Comparison of ENCODE assay signal across 11 cellular contexts in genomic region chr1:22814176-22815042, GRCh38.
DNase-seq lines count a peak whose midpoint lies in the region; ATAC-seq and TF ChIP-seq lines count a peak whose summit lies in the region.
"Had no signal": no experiment of that assay in that cellular context is flagged by ENCODE, and none has a peak within 500 bp of the region (broad histone marks: within the 10 kb centered on the region; RNA-seq: fewer than 3 reads in every experiment).

No MANE protein-coding gene starts in this region.

- H3K36me3 ChIP-seq in mesenchymal stem cell (ENCODE audit: control insufficient read depth in 1 of 2, insufficient read depth in 2 of 2, low read depth in 1 of 2, low read length in 2 of 2), result peaks cover 0 to 58% of the 10 kb centered on the region in 2 experiments
- H3K36me3 ChIP-seq in vagina, result no peaks in the 10 kb centered on the region
- H3K36me3 ChIP-seq: HAP-1, right atrium auricular region had no signal

- H2BK5ac ChIP-seq in mesenchymal stem cell (ENCODE audit: low read depth, low read length, poor library complexity, severe bottlenecking), result no peak overlapping the region

- intact Hi-C loops in right cardiac atrium (cut with DNase I), result no loop called here
- intact Hi-C loops in Right ventricle myocardium superior (cut with DNase I), result no loop called here
- intact Hi-C loops in vagina (cut with DNase I), result loop anchor here (5.0 kb wide), 1 partner anchor 492 kb away; no protein-coding TSS in a partner anchor
- intact Hi-C loops in activated T-helper 2 cell treated with anti-CD3 and anti-CD28 coated beads, Interferon-gamma antibody, Interleukin-2, Interleukin-4, amounts not matched to agents 10 μg/mL and 5 μg/mL and 100 μg/mL, durations not matched to agents 14 hours and 24 hours and 36 hours (cut with micrococcal nuclease), result no loop called here

- H3K9me3 Mint-ChIP-seq in activated T-helper 2 cell treated with anti-CD3 and anti-CD28 coated beads, Interferon-gamma antibody, Interleukin-2, Interleukin-4, amounts not matched to agents 10 μg/mL and 5 μg/mL and 100 μg/mL, durations not matched to agents 14 hours and 24 hours and 36 hours, result no peaks in the 10 kb centered on the region

- no peak overlapping the region for H2BK15ac ChIP-seq in mesenchymal stem cell (ENCODE audit: low read depth, poor library complexity, severe bottlenecking)

- H3K4me1 Mint-ChIP-seq in activated T-helper 2 cell treated with anti-CD3 and anti-CD28 coated beads, Interferon-gamma antibody, Interleukin-2, Interleukin-4, amounts not matched to agents 10 μg/mL and 5 μg/mL and 100 μg/mL, durations not matched to agents 14 hours and 24 hours and 36 hours (ENCODE audit: low read depth), result no peaks in the 10 kb centered on the region

- no peak overlapping the region for H3K4me3 Mint-ChIP-seq in activated T-helper 2 cell treated with anti-CD3 and anti-CD28 coated beads, Interferon-gamma antibody, Interleukin-2, Interleukin-4, amounts not matched to agents 10 μg/mL and 5 μg/mL and 100 μg/mL, durations not matched to agents 14 hours and 24 hours and 36 hours (ENCODE audit: low read depth)

- H3K36me3 Mint-ChIP-seq in activated T-helper 2 cell treated with anti-CD3 and anti-CD28 coated beads, Interferon-gamma antibody, Interleukin-2, Interleukin-4, amounts not matched to agents 10 μg/mL and 5 μg/mL and 100 μg/mL, durations not matched to agents 14 hours and 24 hours and 36 hours (ENCODE audit: low read depth), result no peaks in the 10 kb centered on the region

- no peak overlapping the region for H3K27ac Mint-ChIP-seq in activated T-helper 2 cell treated with anti-CD3 and anti-CD28 coated beads, Interferon-gamma antibody, Interleukin-2, Interleukin-4, amounts not matched to agents 10 μg/mL and 5 μg/mL and 100 μg/mL, durations not matched to agents 14 hours and 24 hours and 36 hours

- no peaks in the 10 kb centered on the region for H3K4me1 ChIP-seq in right cardiac atrium (ENCODE audit: control insufficient read depth, insufficient read depth, low read length)
- H3K4me1 ChIP-seq in mesenchymal stem cell (ENCODE audit: control insufficient read depth, insufficient read depth, low read depth, low read length), result peaks cover 12% of the 10 kb centered on the region
- H3K4me1 ChIP-seq in vagina, result peaks cover 28% of the 10 kb centered on the region
- H3K4me1 ChIP-seq: HAP-1, right atrium auricular region had no signal

- H3K4me2 ChIP-seq in mesenchymal stem cell (ENCODE audit: low read length, poor library complexity, severe bottlenecking), result no peak overlapping the region

- in situ Hi-C loops in astrocyte of the spinal cord (cut with HindIII; ENCODE audit: low sequenced_read_pairs), result no loop called here

- no peak overlapping the region for H2AK5ac ChIP-seq in mesenchymal stem cell (ENCODE audit: low read length, severe bottlenecking)

- H4K91ac ChIP-seq in mesenchymal stem cell (ENCODE audit: low read length), result peak overlapping the region; percentile 22

- TF ChIP-seq CTCF in astrocyte of the spinal cord (IDR thresholded peaks at IDR 0.05; ENCODE audit: low read depth, low read length) (no peak), vagina (IDR thresholded peaks at IDR 0.05) (no peak)

- H3K27me3 ChIP-seq in right cardiac atrium (ENCODE audit: control insufficient read depth, insufficient read depth) (no peaks in the 10 kb centered on the region), mesenchymal stem cell (ENCODE audit: control insufficient read depth in 1 of 2, insufficient read depth in 1 of 2, low read length in 2 of 2) (peaks cover 0 to 8% of the 10 kb centered on the region in 2 experiments), vagina (no peaks in the 10 kb centered on the region)
- H3K27me3 ChIP-seq: right atrium auricular region had no signal

- no peak overlapping the region for H3K18ac ChIP-seq in mesenchymal stem cell (ENCODE audit: low read depth in 1 of 2, low read length in 2 of 2)

- TF ChIP-seq POLR2A in vagina (IDR thresholded peaks at IDR 0.05), result no peak

- H3K27ac ChIP-seq in right cardiac atrium (ENCODE audit: low read length), result no peak overlapping the region
- H3K27ac ChIP-seq in mesenchymal stem cell (ENCODE audit: low read length, poor library complexity, severe bottlenecking), result no peak overlapping the region
- H3K27ac ChIP-seq in vagina, result peak overlapping the region; percentile 54
- H3K27ac ChIP-seq: right atrium auricular region had no signal

- no peak overlapping the region for H4K8ac ChIP-seq in mesenchymal stem cell (ENCODE audit: low read length)

- no peaks in the 10 kb centered on the region for H3K27me3 Mint-ChIP-seq in activated T-helper 2 cell treated with anti-CD3 and anti-CD28 coated beads, Interferon-gamma antibody, Interleukin-2, Interleukin-4, amounts not matched to agents 10 μg/mL and 5 μg/mL and 100 μg/mL, durations not matched to agents 14 hours and 24 hours and 36 hours (ENCODE audit: low read depth)

- peaks cover 60% of the 10 kb centered on the region for H3K79me1 ChIP-seq in mesenchymal stem cell (replicated peaks; ENCODE audit: low read length, poor library complexity, severe bottlenecking)

- ATAC-seq in right cardiac atrium, result peak; percentile 8 to 34
- no peak for ATAC-seq in Right ventricle myocardium superior (ENCODE audit: poor library complexity)
- ATAC-seq in HG02970 (IDR thresholded peaks at IDR 0.05; ENCODE audit: low FRiP score, unreplicated experiment), result no peak

- H3K9me3 ChIP-seq in right cardiac atrium (ENCODE audit: control insufficient read depth, low read length), result no peaks in the 10 kb centered on the region
- H3K9me3 ChIP-seq in mesenchymal stem cell (ENCODE audit: control insufficient read depth, low read length), result no peaks in the 10 kb centered on the region
- no peaks in the 10 kb centered on the region for H3K9me3 ChIP-seq in vagina
- H3K9me3 ChIP-seq: HAP-1, right atrium auricular region had no signal

- H3K4me3 ChIP-seq in right cardiac atrium (ENCODE audit: low read length), result no peak overlapping the region
- H3K4me3 ChIP-seq in astrocyte of the spinal cord (ENCODE audit: low read depth, low read length), result no peak overlapping the region
- H3K4me3 ChIP-seq in mesenchymal stem cell (ENCODE audit: insufficient read depth in 1 of 2, low read depth in 1 of 2, low read length in 2 of 2), result no peak overlapping the region
- no peak overlapping the region for H3K4me3 ChIP-seq in vagina
- H3K4me3 ChIP-seq: HAP-1, right atrium auricular region had no signal

- H3K4ac ChIP-seq in mesenchymal stem cell (ENCODE audit: low read depth in 1 of 2, low read length in 2 of 2), result no peak overlapping the region

- H2BK120ac ChIP-seq in mesenchymal stem cell (ENCODE audit: low read depth, low read length), result no peak overlapping the region

- 66% methylated on average over 19 of the region's 19 CpGs for WGBS in right cardiac atrium
- WGBS in mesenchymal stem cell, result 81% methylated on average over 17 of the region's 19 CpGs

- no peak overlapping the region for H2BK12ac ChIP-seq in mesenchymal stem cell (ENCODE audit: low read length in 2 of 2)

- no peak overlapping the region for H3K23ac ChIP-seq in mesenchymal stem cell (ENCODE audit: low read length in 2 of 2)

- H3K14ac ChIP-seq in mesenchymal stem cell (ENCODE audit: low read length in 2 of 2), result no peak overlapping the region

- H3K9ac ChIP-seq in mesenchymal stem cell (ENCODE audit: low read length), result no peak overlapping the region

- DNase-seq in right cardiac atrium, result peak; percentile 38 to 85 (median 75)
- no peak for DNase-seq in Right ventricle myocardium superior
- peak; percentile 64 for DNase-seq in astrocyte of the spinal cord (ENCODE audit: low read depth, low spot score)
- DNase-seq in mesenchymal stem cell, result no peak
- no peak for DNase-seq in vagina (ENCODE audit: extremely low spot score in 2 of 2)
- no peak for DNase-seq in activated T-helper 2 cell treated with anti-CD3 and anti-CD28 coated beads, Interferon-gamma antibody, Interleukin-2, Interleukin-4, amounts not matched to agents 10 μg/mL and 5 μg/mL and 100 μg/mL, durations not matched to agents 14 hours and 24 hours and 36 hours (ENCODE audit: low spot score)
- no peak for DNase-seq in stimulated activated CD4-positive, alpha-beta T cell treated with anti-CD3 and anti-CD28 coated beads, Interleukin-2, amount 100 ng/mL, for 24 hours
- DNase-seq: AML-193 had no signal

- no peak overlapping the region for H2AFZ ChIP-seq in mesenchymal stem cell (ENCODE audit: low read depth, low read length)

Comparison
In these comparisons a context has a peak if more than half of its experiments do, and no peak if none do; other contexts are left out.
1. ATAC-seq: peak in right cardiac atrium (2 of 2); none in Right ventricle myocardium superior (single experiment) and HG02970 (single experiment).
2. DNase-seq: peak in right cardiac atrium (3 of 3) and astrocyte of the spinal cord (single experiment); none in Right ventricle myocardium superior (single experiment), mesenchymal stem cell (single experiment), vagina (0 of 2), activated T-helper 2 cell treated with anti-CD3 and anti-CD28 coated beads, Interferon-gamma antibody, Interleukin-2, Interleukin-4, amounts not matched to agents 10 μg/mL and 5 μg/mL and 100 μg/mL, durations not matched to agents 14 hours and 24 hours and 36 hours (single experiment) and stimulated activated CD4-positive, alpha-beta T cell treated with anti-CD3 and anti-CD28 coated beads, Interleukin-2, amount 100 ng/mL, for 24 hours (0 of 2).